8 cellular contexts compared by ENCODE assay signal in genomic region chr2:54724560-54725342, GRCh38. TPM values are rescaled to one million over a fixed set of nuclear protein-coding genes. Genes with fewer than 3 reads are reported as not detected.
DNase-seq lines count a peak whose midpoint lies in the region; ATAC-seq and TF ChIP-seq lines count a peak whose summit lies in the region.

No MANE protein-coding gene starts in this region.

- peak overlapping the region; percentile 87 for H3K4me3 Mint-ChIP-seq in MCF 10A (ENCODE audit: unreplicated experiment)

- no peak overlapping the region for H3K27ac Mint-ChIP-seq in MCF 10A (ENCODE audit: low read depth, unreplicated experiment)

- no TSS peak for BruUV-seq in MCF 10A (replicated peaks; lab: Mats Ljungman, UMichigan)

- no peaks in the 10 kb centered on the region for H3K9me3 Mint-ChIP-seq in MCF 10A (ENCODE audit: unreplicated experiment)

- POLR2A ChIA-PET in MCF 10A (lab: Yijun Ruan, JAX): interaction anchor here (1.1 to 2.3 kb wide), 3 partner anchors 26 to 114 kb away, joined by 4 to 7 read pairs (median 7); no protein-coding TSS in a partner anchor

- no peak for TF ChIP-seq CTCF in MCF 10A (IDR thresholded peaks at IDR 0.05; ENCODE audit: unreplicated experiment)

- no peaks in the 10 kb centered on the region for H3K36me3 Mint-ChIP-seq in MCF 10A (ENCODE audit: insufficient read depth, unreplicated experiment)

- ATAC-seq in left colon (no peak), HG03108 (IDR thresholded peaks at IDR 0.05; ENCODE audit: unreplicated experiment) (no peak)
- no peak for ATAC-seq in stimulated activated naive CD8-positive, alpha-beta T cell treated with anti-CD3 and anti-CD28 coated beads, Interleukin-15, Interleukin-2, amounts not matched to agents 100 U/mL and 50 U/mL, for 24 hours

- intact Hi-C loops in MCF 10A (cut with micrococcal nuclease) (loop anchor here (5.0 to 10.0 kb wide), 2 partner anchors 453 to 1320 kb away; no protein-coding TSS in a partner anchor), left colon (cut with DNase I, micrococcal nuclease) (loop anchor here in 1 of 2 donors (10.0 kb wide), 1 partner anchor 110 kb away; no protein-coding TSS in a partner anchor)

- H3K27me3 Mint-ChIP-seq in MCF 10A (ENCODE audit: insufficient read depth, unreplicated experiment): no peaks in the 10 kb centered on the region

- H3K4me1 Mint-ChIP-seq in MCF 10A (ENCODE audit: insufficient read depth, unreplicated experiment): peaks cover 32% of the 10 kb centered on the region

- DNase-seq in stimulated activated CD4-positive, alpha-beta T cell treated with anti-CD3 and anti-CD28 coated beads, Interleukin-12 subunit alpha, Interleukin-12 subunit beta, amount 100 ng/mL, for 4 hours: peak; percentile 15
- DNase-seq in stimulated activated CD4-positive, alpha-beta T cell treated with anti-CD3 and anti-CD28 coated beads, Interleukin-2, amount 100 ng/mL, for 48 hours: no peak
- DNase-seq in RPMI7951 (ENCODE audit: low read depth) (peak; percentile 12), MCF 10A (ENCODE audit: unreplicated experiment) (peak; percentile 8), left colon (peak; percentile 27 to 43), kidney glomerular epithelial cell (lab: John Stamatoyannopoulos, UW) (no peak)
- peak; percentile 32 for DNase-seq in stimulated activated naive CD8-positive, alpha-beta T cell treated with anti-CD3 and anti-CD28 coated beads, Interleukin-15, Interleukin-2, amounts not matched to agents 100 U/mL and 50 U/mL, for 24 hours

- CTCF ChIA-PET in MCF 10A (lab: Yijun Ruan, JAX): interaction anchor here (0.7 to 3.0 kb wide), 3 partner anchors 25 to 527 kb away, joined by 3 to 17 read pairs (median 3); no protein-coding TSS in a partner anchor

RNA-seq across cellular contexts. Expression of gene EML6, which starts 1.3 kb away (rescaled TPM):
- 0.72 and 2.1 TPM in 2 replicates for total RNA-seq in RPMI7951 (2014; rRNA removed; shearing (Covaris generic))
- 0.77 and 1.7 TPM in 2 replicates for total RNA-seq in MCF 10A (2022)
- 1 to 10 TPM; 3.2 to 6.8 TPM for total RNA-seq in left colon

Comparison
In these comparisons a context has a peak if more than half of its experiments do, and no peak if none do; other contexts are left out.
1. DNase-seq: peak in stimulated activated CD4-positive, alpha-beta T cell treated with anti-CD3 and anti-CD28 coated beads, Interleukin-12 subunit alpha, Interleukin-12 subunit beta, amount 100 ng/mL, for 4 hours (single experiment), RPMI7951 (single experiment), MCF 10A (single experiment), left colon (2 of 2) and stimulated activated naive CD8-positive, alpha-beta T cell treated with anti-CD3 and anti-CD28 coated beads, Interleukin-15, Interleukin-2, amounts not matched to agents 100 U/mL and 50 U/mL, for 24 hours (single experiment); none in stimulated activated CD4-positive, alpha-beta T cell treated with anti-CD3 and anti-CD28 coated beads, Interleukin-2, amount 100 ng/mL, for 48 hours (0 of 2) and kidney glomerular epithelial cell (single experiment).